ENCODE assay signal across 8 cellular contexts in the genomic region with DNA sequence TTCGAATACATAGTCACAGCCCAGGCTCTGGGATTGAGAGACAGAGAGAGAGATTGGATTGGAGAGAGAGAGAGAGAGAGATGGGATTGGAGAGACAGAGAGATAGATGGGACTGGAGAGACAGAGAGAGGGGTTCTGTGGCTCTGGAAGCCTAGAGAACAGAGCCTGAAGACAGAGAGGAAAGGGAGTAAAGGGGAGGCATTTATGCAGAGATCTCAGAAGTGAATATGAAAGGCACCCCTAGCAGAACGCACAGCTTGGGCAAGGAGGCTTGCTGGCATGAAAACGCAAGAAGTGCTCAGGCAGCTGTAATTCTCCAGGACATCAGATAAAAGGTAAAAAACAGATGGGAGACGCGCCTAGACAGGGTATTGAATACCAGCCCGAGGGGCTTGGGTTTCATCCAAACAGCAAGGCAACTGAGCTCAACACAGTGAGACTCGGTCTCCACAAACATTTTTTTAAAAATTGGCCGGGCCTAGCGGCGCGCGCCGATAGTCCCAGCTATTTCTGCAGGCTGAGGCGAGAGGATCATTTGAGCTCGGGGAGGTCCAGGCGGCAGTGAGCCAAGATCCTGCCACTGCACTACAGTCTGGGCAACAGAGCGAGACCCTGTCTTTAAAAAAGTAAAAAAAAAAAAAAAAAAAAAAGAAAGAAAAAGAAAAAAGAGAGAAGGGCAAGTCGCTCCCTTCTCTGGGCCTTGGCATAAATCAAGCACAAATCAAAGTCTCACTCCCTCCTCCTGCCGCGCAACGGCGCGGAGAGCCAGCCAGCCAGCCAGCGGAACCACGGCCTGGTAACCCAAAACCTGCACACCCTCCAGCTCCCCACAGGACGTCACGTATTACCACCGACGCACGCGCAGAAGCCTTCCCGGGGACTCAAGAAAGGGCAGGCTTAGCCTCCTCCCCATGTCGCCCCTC. TPM values are rescaled to one million over a fixed set of nuclear protein-coding genes. Genes with fewer than 3 reads are reported as not detected.
DNase-seq lines count a peak whose midpoint lies in the region; ATAC-seq and TF ChIP-seq lines count a peak whose summit lies in the region.

No MANE protein-coding gene starts in this region.

- peaks cover 18% of the 10 kb centered on the region for H3K9me3 Mint-ChIP-seq in neural progenitor cell

- peaks cover 5% of the 10 kb centered on the region for H3K36me3 ChIP-seq in neural progenitor cell

- peaks cover 45% of the 10 kb centered on the region for H3K79me2 ChIP-seq in neural progenitor cell (ENCODE audit: low read depth)

- peaks cover 21% of the 10 kb centered on the region for H3K4me1 Mint-ChIP-seq in neural progenitor cell

- H3K9ac ChIP-seq in neural progenitor cell: peak overlapping the region; percentile 30

- peaks cover 5% of the 10 kb centered on the region for H3K27me3 Mint-ChIP-seq in neural progenitor cell (ENCODE audit: insufficient read depth, low read depth)

- peak overlapping the region; percentile 75 for H3K27ac ChIP-seq in neural progenitor cell

- H3F3A ChIP-seq in neural progenitor cell (ENCODE audit: low read depth): peaks cover 12% of the 10 kb centered on the region

- peaks cover 21% of the 10 kb centered on the region for H3K36me3 Mint-ChIP-seq in neural progenitor cell

- peaks cover 17% of the 10 kb centered on the region for H3K4me1 ChIP-seq in neural progenitor cell

- no peaks in the 10 kb centered on the region for H3K27me3 ChIP-seq in neural progenitor cell

- H3K4me3 ChIP-seq in WI38 (ENCODE audit: low read depth, low read length): peak overlapping the region; percentile 52
- H3K4me3 ChIP-seq in epithelial cell of proximal tubule (ENCODE audit: low read depth, low read length): peak overlapping the region; percentile 63
- peak overlapping the region; percentile 53 for H3K4me3 ChIP-seq in neural progenitor cell

- H3K4me2 ChIP-seq in neural progenitor cell: peak overlapping the region; percentile 82

- peak overlapping the region; percentile 70 for H2AFZ ChIP-seq in neural progenitor cell (replicated peaks)

- peak overlapping the region; percentile 100 for H3K27ac Mint-ChIP-seq in neural progenitor cell

- H3K4me3 Mint-ChIP-seq in neural progenitor cell: peak overlapping the region; percentile 96

- peaks cover 25% of the 10 kb centered on the region for H4K20me1 ChIP-seq in neural progenitor cell (ENCODE audit: low read depth)

- no peaks in the 10 kb centered on the region for H3K9me3 ChIP-seq in neural progenitor cell (ENCODE audit: low read depth)

- peak; percentile 3 for ATAC-seq in HG03108 (IDR thresholded peaks at IDR 0.05; ENCODE audit: unreplicated experiment)
- no peak for ATAC-seq in HG03095 (IDR thresholded peaks at IDR 0.05; ENCODE audit: unreplicated experiment)

- DNase-seq in activated gamma-delta T cell (lab: John Stamatoyannopoulos, UW) (peak; percentile 87), activated gamma-delta T cell treated with Interleukin-2 at 50 U/mL for 16 hours (no peak), epithelial cell of proximal tubule (ENCODE audit: low read depth) (no peak), neural progenitor cell (ENCODE audit: low spot score) (no peak), T-helper 9 cell (no peak)

- TF ChIP-seq CTCF in WI38 (IDR thresholded peaks at IDR 0.05; ENCODE audit: low read depth, low read length): no peak
- no peak for TF ChIP-seq CTCF in epithelial cell of proximal tubule (conservative IDR thresholded peaks at IDR 0.05; ENCODE audit: low read depth, low read length)
- TF ChIP-seq CTCF in neural progenitor cell (IDR thresholded peaks at IDR 0.05): no peak

RNA-seq across cellular contexts. Expression of a gene that starts 0.8 kb away (rescaled TPM):
- total RNA-seq in epithelial cell of proximal tubule: 329 and 367 TPM in 2 replicates
- total RNA-seq in neural progenitor cell (ENCODE audit: low replicate concordance): 218 and 367 TPM in 2 replicates

RNA-seq across cellular contexts. Expression of a gene that starts 17.7 kb away (rescaled TPM):
- total RNA-seq in epithelial cell of proximal tubule (3.0 and 6.8 TPM in 2 replicates), neural progenitor cell (ENCODE audit: low replicate concordance) (8.3 and 8.8 TPM in 2 replicates)

RNA-seq across cellular contexts. Expression of a gene that starts 49.3 kb away (rescaled TPM):
- total RNA-seq in epithelial cell of proximal tubule (3.5 and 3.6 TPM in 2 replicates), neural progenitor cell (ENCODE audit: low replicate concordance) (26.8 and 38.4 TPM in 2 replicates)
